ENCODE assay signal across 14 cellular contexts in the genomic region with DNA sequence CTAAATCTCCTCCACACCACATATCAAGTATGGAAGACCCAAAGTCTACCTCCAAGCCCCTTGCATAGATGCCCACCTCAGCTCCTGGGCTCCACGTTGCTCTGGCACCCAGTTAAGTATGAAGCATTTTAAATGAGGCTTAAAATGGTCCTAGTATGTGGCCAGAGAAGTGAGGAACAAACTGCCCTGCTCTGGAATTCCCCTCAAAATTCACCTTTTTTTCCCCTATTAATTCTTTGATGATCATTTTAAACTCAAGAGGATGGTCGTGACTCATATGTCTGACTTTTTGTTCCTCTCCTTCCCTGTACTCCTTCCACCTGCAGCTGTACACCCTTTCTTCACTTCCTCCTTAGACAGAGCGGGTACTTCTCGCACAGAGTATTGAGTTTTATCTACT.
DNase-seq lines count a peak whose midpoint lies in the region; ATAC-seq and TF ChIP-seq lines count a peak whose summit lies in the region.
"Had no signal": no experiment of that assay in that cellular context is flagged by ENCODE, and none has a peak within 500 bp of the region (broad histone marks: within the 10 kb centered on the region; RNA-seq: fewer than 3 reads in every experiment).

No MANE protein-coding gene starts in this region.

- no peak for TF ChIP-seq EP300 in ovary (IDR thresholded peaks at IDR 0.05)

- in situ Hi-C loops in G401 (cut with HindIII; ENCODE audit: low sequenced_read_pairs): no loop called here

- H4K5ac ChIP-seq in H9 (ENCODE audit: insufficient read length, low read depth, low read length): no peak overlapping the region

- no peak overlapping the region for H2BK15ac ChIP-seq in H9 (ENCODE audit: low read depth, low read length)

- H3K18ac ChIP-seq in H9 (ENCODE audit: insufficient read length, low read depth, low read length): no peak overlapping the region

- TF ChIP-seq POLR2A in GM18505 (IDR thresholded peaks at IDR 0.05; ENCODE audit: borderline replicate concordance, extremely low read depth, insufficient read depth, insufficient read length): no peak
- TF ChIP-seq POLR2A in ovary (IDR thresholded peaks at IDR 0.05): no peak

- H3K79me1 ChIP-seq in H9 (ENCODE audit: insufficient read depth, low read depth, low read length, poor library complexity, severe bottlenecking): no peaks in the 10 kb centered on the region

- no peaks in the 10 kb centered on the region for H4K20me1 ChIP-seq in H9 (ENCODE audit: control insufficient read depth, insufficient read depth, insufficient read length)

- no peaks in the 10 kb centered on the region; a peak in 1 of 7 replicates for H3K36me3 Mint-ChIP-seq in H9 (ENCODE audit: insufficient read depth in 1 of 3, low read depth in 3 of 3)
- H3K36me3 Mint-ChIP-seq: type B pancreatic cell had no signal

- H3K9ac ChIP-seq in H9 (ENCODE audit: extremely low read depth, insufficient read length, low read length): no peak overlapping the region

- H3K4me3 Mint-ChIP-seq in H9: no peak overlapping the region
- H3K4me3 Mint-ChIP-seq: effector memory CD8-positive, alpha-beta T cell; type B pancreatic cell had no signal

- TF ChIP-seq CTCF in ovary (IDR thresholded peaks at IDR 0.05) (no peak), H9 (conservative IDR thresholded peaks at IDR 0.05) (no peak)

- no peaks in the 10 kb centered on the region for H3K36me3 ChIP-seq in ovary

- intact Hi-C loops in ovary (cut with DNase I): no loop called here

- 86 to 87% (median 87%) methylated on average over 4 of the region's 4 CpGs for WGBS in ovary, 3 donors
- WGBS in H9 (ENCODE audit: extremely low coverage, insufficient read length, low lambda C conversion rate): no CpG with 5 or more reads among the region's 4 CpGs

- no peaks in the 10 kb centered on the region for H3K79me2 ChIP-seq in H9 (ENCODE audit: insufficient read depth, low read length)

- no peak overlapping the region for H2BK20ac ChIP-seq in H9 (ENCODE audit: low read depth, low read length, poor library complexity, severe bottlenecking)

- H3K27me3 ChIP-seq in ovary (no peaks in the 10 kb centered on the region), H9 (ENCODE audit: insufficient read depth, low read length) (no peaks in the 10 kb centered on the region)

- no peak overlapping the region for H2AK5ac ChIP-seq in H9 (ENCODE audit: insufficient read length, low read length)

- no peak overlapping the region for H3T11ph ChIP-seq in H9 (ENCODE audit: low read length)

- peak; percentile 92 for ATAC-seq in GM18505 (IDR thresholded peaks at IDR 0.05; ENCODE audit: unreplicated experiment)
- ATAC-seq in GM19468 (IDR thresholded peaks at IDR 0.05; ENCODE audit: extremely low read depth, unreplicated experiment): peak; percentile 81
- peak; percentile 89 for ATAC-seq in HG02938 (IDR thresholded peaks at IDR 0.05; ENCODE audit: unreplicated experiment)
- peak; percentile 88 for ATAC-seq in HG03565 (IDR thresholded peaks at IDR 0.05; ENCODE audit: unreplicated experiment)
- ATAC-seq: effector memory CD8-positive, alpha-beta T cell; sciatic nerve had no signal

- H4K8ac ChIP-seq in H9 (replicated peaks; ENCODE audit: insufficient read length, low read depth, low read length): no peak overlapping the region

- no peaks in the 10 kb centered on the region; a peak in 1 of 5 replicates for H3K9me3 Mint-ChIP-seq in H9
- H3K9me3 Mint-ChIP-seq: type B pancreatic cell had no signal

- no peak overlapping the region for H3K4me3 ChIP-seq in ovary

- H2BK5ac ChIP-seq in H9 (ENCODE audit: insufficient read length, low read length): no peak overlapping the region

- H2BK120ac ChIP-seq in H9 (ENCODE audit: low read depth, low read length, poor library complexity, severe bottlenecking): no peak overlapping the region

- peaks cover 5 to 6% of the 10 kb centered on the region in 2 experiments for H3K4me1 Mint-ChIP-seq in H9

- no peak overlapping the region for H3K23ac ChIP-seq in H9 (ENCODE audit: insufficient read length, low read depth, low read length)

- no peak overlapping the region for H3K14ac ChIP-seq in H9 (ENCODE audit: insufficient read depth, low read length)

- no peak overlapping the region for H3K4ac ChIP-seq in H9 (ENCODE audit: low read depth, low read length)

- H3K4me2 ChIP-seq in H9 (ENCODE audit: insufficient read depth, insufficient read length, low read length): no peak overlapping the region

- H3K27ac ChIP-seq in ovary: no peak overlapping the region
- no peak overlapping the region for H3K27ac ChIP-seq in substantia nigra (ENCODE audit: low read depth, low read length, poor library complexity, severe bottlenecking)
- no peak overlapping the region for H3K27ac ChIP-seq in H9 (ENCODE audit: insufficient read length, low read depth, low read length)
- H3K27ac ChIP-seq: C4-2B had no signal

- no peaks in the 10 kb centered on the region for H3K23me2 ChIP-seq in H9 (ENCODE audit: insufficient read length, low read depth, low read length, poor library complexity, severe bottlenecking)

- no peak overlapping the region for H2AFZ ChIP-seq in H9 (ENCODE audit: low read length)

- H3K27ac Mint-ChIP-seq in H9: no peak overlapping the region
- H3K27ac Mint-ChIP-seq: effector memory CD8-positive, alpha-beta T cell; type B pancreatic cell had no signal

- DNase-seq in ovary (no peak), substantia nigra (lab: John Stamatoyannopoulos, UW) (no peak), H9 (no peak), G401 (ENCODE audit: low spot score) (no peak)
- DNase-seq: effector memory CD8-positive, alpha-beta T cell; NCI-H2029; T-helper 9 cell had no signal

- no peak overlapping the region for H3K56ac ChIP-seq in H9 (ENCODE audit: insufficient read length, low read depth, low read length)

- no peaks in the 10 kb centered on the region for H3K9me3 ChIP-seq in ovary
- no peaks in the 10 kb centered on the region for H3K9me3 ChIP-seq in H9 (ENCODE audit: control insufficient read depth, low read depth, low read length)

- H4K91ac ChIP-seq in H9 (ENCODE audit: insufficient read length, low read depth, low read length): no peak overlapping the region

- H3K27me3 Mint-ChIP-seq in H9 (ENCODE audit: low read depth): no peaks in the 10 kb centered on the region
- H3K27me3 Mint-ChIP-seq: effector memory CD8-positive, alpha-beta T cell had no signal

- H3K4me1 ChIP-seq in ovary (ENCODE audit: insufficient read depth): no peaks in the 10 kb centered on the region
- no peaks in the 10 kb centered on the region for H3K4me1 ChIP-seq in H9 (ENCODE audit: insufficient read depth, low read length)

- H2BK12ac ChIP-seq in H9 (ENCODE audit: insufficient read length, low read depth, low read length): no peak overlapping the region
